Comparison of ENCODE assay signal across 1 cellular context in the genomic region with DNA sequence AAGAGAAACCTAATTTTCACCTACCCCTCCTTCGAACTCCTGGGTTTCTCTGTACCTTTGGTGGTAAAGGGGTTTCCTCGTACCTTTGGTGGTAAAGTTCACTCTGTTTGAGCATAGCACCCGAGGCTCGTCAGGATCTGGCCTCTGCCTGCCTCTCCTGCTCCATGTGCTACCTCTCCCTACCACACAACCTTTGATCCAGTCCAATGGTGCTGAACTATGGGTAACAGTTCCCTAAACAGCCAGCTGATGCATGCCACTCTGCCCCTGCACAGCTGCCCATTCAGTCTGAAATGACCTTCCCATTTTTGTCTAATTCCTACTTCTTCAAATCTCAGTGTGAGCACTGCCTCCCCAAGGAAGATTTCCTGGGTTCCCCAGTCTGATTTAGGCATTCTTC.
TF ChIP-seq lines count a peak whose summit lies in the region.

No MANE protein-coding gene starts in this region.

TF ChIP-seq in K562, 482 proteins besides CTCF, POLR2A, EP300 and RAD21 (continued from another document):
- TF ChIP-seq MXI1 (IDR thresholded peaks at IDR 0.05; ENCODE audit: low read depth, low read length), result no peak
